21 cellular contexts compared by ENCODE assay signal in the genomic region with DNA sequence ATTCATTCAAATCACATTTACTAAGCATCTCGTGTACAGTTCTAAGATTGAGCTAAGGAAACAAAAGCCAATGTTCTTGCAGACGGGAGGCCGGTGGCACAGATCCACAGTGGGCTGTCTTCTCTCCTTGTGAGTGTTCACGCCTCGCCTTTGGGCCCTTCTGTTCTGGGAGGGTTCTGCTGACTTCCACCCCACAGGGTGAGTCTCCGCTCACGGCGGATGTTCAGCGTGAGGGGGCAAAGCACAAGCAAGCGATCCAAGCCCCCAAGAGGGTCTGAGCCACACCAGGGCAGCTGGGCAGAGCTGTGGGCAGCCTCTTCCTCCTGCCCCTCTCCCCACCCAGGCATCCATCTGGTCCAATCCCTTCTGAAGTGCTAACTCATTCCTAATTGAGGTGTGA.
A peak's percentile ranks its signal among the peaks of the same experiment; 100 is the strongest.
DNase-seq lines count a peak whose midpoint lies in the region; ATAC-seq and TF ChIP-seq lines count a peak whose summit lies in the region.
"Had no signal": no experiment of that assay in that cellular context is flagged by ENCODE, and none has a peak within 500 bp of the region (broad histone marks: within the 10 kb centered on the region; RNA-seq: fewer than 3 reads in every experiment).

No MANE protein-coding gene starts in this region.

- TF ChIP-seq CTCF in ovary (IDR thresholded peaks at IDR 0.05) (no peak), upper lobe of right lung (IDR thresholded peaks at IDR 0.05) (no peak)

- peak; percentile 55 for DNase-seq in activated effector memory CD4-positive, alpha-beta T cell treated with anti-CD3 and anti-CD28 coated beads, Interleukin-2, amount 50 U/mL, for 16 hours
- no peak for DNase-seq in activated effector memory CD4-positive, alpha-beta T cell treated with Interleukin-2 at 50 U/mL for 16 hours
- DNase-seq in left cardiac atrium, result peak; percentile 68
- peak; percentile 9 to 67 (median 39) for DNase-seq in ovary
- DNase-seq in upper lobe of right lung, result peak; percentile 50
- DNase-seq in stimulated activated CD4-positive, alpha-beta T cell treated with anti-CD3 and anti-CD28 coated beads, Interleukin-4, amount 100 ng/mL, for 4 hours, result no peak
- no peak for DNase-seq in DMS153 treated with DMSO at 0.1 percent for 48 hours (lab: John Stamatoyannopoulos, UW; ENCODE audit: unreplicated experiment)
- DNase-seq: activated CD4-positive, alpha-beta T cell treated with anti-CD3 and anti-CD28 coated beads for 1 hour; DMS79 treated with DMSO at 0.1 percent for 48 hours; NCI-H187; NCI-H526 treated with DMSO at 0.1 percent for 48 hours; RPMI8226; small intestine; stimulated activated CD4-positive, alpha-beta T cell treated with anti-CD3 and anti-CD28 coated beads, Interleukin-2, amount 100 ng/mL, for 48 hours; stimulated activated naive CD4-positive, alpha-beta T cell treated with Interleukin-2 at 50 U/mL for 16 hours; T1000 had no signal

- H3K9me3 ChIP-seq in ovary (no peaks in the 10 kb centered on the region), upper lobe of right lung (no peaks in the 10 kb centered on the region)
- H3K9me3 ChIP-seq: A549, tibial artery had no signal

- no peak overlapping the region for H3K4me3 ChIP-seq in ovary
- no peak overlapping the region for H3K4me3 ChIP-seq in upper lobe of right lung
- H3K4me3 ChIP-seq: A549, tibial artery had no signal

- intact Hi-C loops in left cardiac atrium (cut with DNase I) (loop anchor here in 1 of 2 donors (10.0 kb wide), 1 partner anchor 119 kb away; no protein-coding TSS in a partner anchor), ovary (cut with DNase I) (no loop called here), upper lobe of right lung (cut with DNase I) (no loop called here)

- no peak overlapping the region for H3K27ac ChIP-seq in ovary
- no peak overlapping the region for H3K27ac ChIP-seq in upper lobe of right lung
- H3K27ac ChIP-seq: A549, parathyroid adenoma, tibial artery had no signal

- WGBS in ovary, 3 donors, result 24 to 42% (median 31%) methylated on average over 10 of the region's 10 CpGs

- H3K4me1 ChIP-seq in ovary (ENCODE audit: insufficient read depth), result no peaks in the 10 kb centered on the region
- H3K4me1 ChIP-seq in upper lobe of right lung, result peaks cover 10% of the 10 kb centered on the region
- H3K4me1 ChIP-seq: A549, parathyroid adenoma had no signal

- H3K36me3 ChIP-seq in ovary (no peaks in the 10 kb centered on the region), upper lobe of right lung (no peaks in the 10 kb centered on the region)

- no peaks in the 10 kb centered on the region for H3K27me3 ChIP-seq in ovary
- no peaks in the 10 kb centered on the region for H3K27me3 ChIP-seq in upper lobe of right lung

- TF ChIP-seq EP300 in ovary (IDR thresholded peaks at IDR 0.05), result no peak

- TF ChIP-seq POLR2A in ovary (IDR thresholded peaks at IDR 0.05), result no peak

- ATAC-seq in left cardiac atrium (peak in 1 of 2 donors; percentile 32), upper lobe of right lung (no peak), GM18517 (IDR thresholded peaks at IDR 0.05; ENCODE audit: unreplicated experiment) (no peak)
- ATAC-seq: naive thymus-derived CD8-positive, alpha-beta T cell had no signal

Comparison
In these comparisons a context has a peak if more than half of its experiments do, and no peak if none do; other contexts are left out.
1. DNase-seq: peak in activated effector memory CD4-positive, alpha-beta T cell treated with anti-CD3 and anti-CD28 coated beads, Interleukin-2, amount 50 U/mL, for 16 hours (single experiment), left cardiac atrium (single experiment), ovary (5 of 5) and upper lobe of right lung (single experiment); none in activated effector memory CD4-positive, alpha-beta T cell treated with Interleukin-2 at 50 U/mL for 16 hours (single experiment), stimulated activated CD4-positive, alpha-beta T cell treated with anti-CD3 and anti-CD28 coated beads, Interleukin-4, amount 100 ng/mL, for 4 hours (0 of 2) and DMS153 treated with DMSO at 0.1 percent for 48 hours (single experiment).